ENCODE assay signal across 9 cellular contexts in genomic region chr18:59846814-59847490, GRCh38. TPM values are rescaled to one million over a fixed set of nuclear protein-coding genes. Genes with fewer than 3 reads are reported as not detected.
DNase-seq lines count a peak whose midpoint lies in the region; ATAC-seq, FAIRE-seq and TF ChIP-seq lines count a peak whose summit lies in the region.
"Had no signal": no experiment of that assay in that cellular context is flagged by ENCODE, and none has a peak within 500 bp of the region (broad histone marks: within the 10 kb centered on the region; RNA-seq: fewer than 3 reads in every experiment).

No MANE protein-coding gene starts in this region.

- TF ChIP-seq CTCF in coronary artery (IDR thresholded peaks at IDR 0.05): no peak

- peaks cover 19 to 37% (median 22%) of the 10 kb centered on the region in 3 donors for H3K4me1 Mint-ChIP-seq in IgD-negative memory B cell

- peak; percentile 27 for TF ChIP-seq POLR2A in GM18505 (IDR thresholded peaks at IDR 0.05; ENCODE audit: borderline replicate concordance, extremely low read depth, insufficient read depth, insufficient read length)

- H3K27me3 Mint-ChIP-seq in IgD-negative memory B cell: peaks cover 2% of the 10 kb centered on the region

- no peaks in the 10 kb centered on the region for H3K9me3 Mint-ChIP-seq in IgD-negative memory B cell

- H3K27me3 ChIP-seq in HAP-1 (ENCODE audit: low read depth): no peaks in the 10 kb centered on the region

- H3K36me3 ChIP-seq in HAP-1 (replicated peaks): no peaks in the 10 kb centered on the region

- H3K4me3 ChIP-seq in coronary artery: no peak overlapping the region
- no peak overlapping the region for H3K4me3 ChIP-seq in HAP-1

- H3K27ac Mint-ChIP-seq in IgD-negative memory B cell: peak overlapping the region; percentile 54 to 99 (median 89)

- no peaks in the 10 kb centered on the region for H3K36me3 Mint-ChIP-seq in IgD-negative memory B cell

- DNase-seq in stimulated activated CD8-positive, alpha-beta memory T cell treated with anti-CD3 and anti-CD28 coated beads, Interleukin-4, amount 100 ng/mL, for 24 hours (ENCODE audit: low read depth): peak; percentile 8
- DNase-seq in NCI-H2227 treated with DMSO at 0.1 percent for 48 hours (lab: John Stamatoyannopoulos, UW) (no peak), coronary artery (ENCODE audit: low spot score) (no peak), HAP-1 (ENCODE audit: low spot score in 2 of 2) (no peak)

- H3K27ac ChIP-seq in coronary artery: no peak overlapping the region

- H3K9me3 ChIP-seq in HAP-1: no peaks in the 10 kb centered on the region

- in situ Hi-C loops in HAP-1 (cut with MboI; ENCODE audit: low sequenced_read_pairs): no loop called here

- peak; percentile 90 for ATAC-seq in GM18505 (IDR thresholded peaks at IDR 0.05; ENCODE audit: unreplicated experiment)
- peak; percentile 95 for ATAC-seq in GM21825 (IDR thresholded peaks at IDR 0.05; ENCODE audit: unreplicated experiment)
- ATAC-seq: Panc1 had no signal

- peak; percentile 92 for FAIRE-seq in endometrium (lab: Jason Lieb, UNC)

- no peaks in the 10 kb centered on the region for H3K4me1 ChIP-seq in HAP-1

- peak overlapping the region in 2 of 4 donors; percentile 11 to 84 for H3K4me3 Mint-ChIP-seq in IgD-negative memory B cell

RNA-seq across cellular contexts. Expression of gene PMAIP1, which starts 52.8 kb away (rescaled TPM):
- 89.4 TPM for polyA plus RNA-seq in IgD-negative memory B cell
